ENCODE assay signal across 8 cellular contexts in genomic region chr1:154669464-154670282, GRCh38.
DNase-seq lines count a peak whose midpoint lies in the region; ATAC-seq and TF ChIP-seq lines count a peak whose summit lies in the region.

No MANE protein-coding gene starts in this region.

- ATAC-seq in PC-3 (peak; percentile 100), HG02870 (IDR thresholded peaks at IDR 0.05; ENCODE audit: unreplicated experiment) (no peak)
- peak; percentile 100 for ATAC-seq in activated T-cell treated with anti-CD3 and anti-CD28 coated beads, Interleukin-2, amount 50 U/mL, for 4 hours
- ATAC-seq in stimulated activated naive CD8-positive, alpha-beta T cell treated with anti-CD3 and anti-CD28 coated beads, Interleukin-15, Interleukin-2, amounts not matched to agents 100 U/mL and 50 U/mL, for 24 hours, result peak; percentile 99

- H3K9me2 ChIP-seq in Karpas-422 (replicated peaks; ENCODE audit: insufficient read depth, low read length), result no peaks in the 10 kb centered on the region
- no peaks in the 10 kb centered on the region for H3K9me2 ChIP-seq in PC-3 (replicated peaks; ENCODE audit: low read length)
- no peaks in the 10 kb centered on the region for H3K9me2 ChIP-seq in neural cell (ENCODE audit: insufficient read depth, low read length)

- H3F3A ChIP-seq in PC-3 (ENCODE audit: low read length, unreplicated experiment), result no peaks in the 10 kb centered on the region
- H3F3A ChIP-seq in neural cell (ENCODE audit: insufficient read depth, low read length, poor library complexity, severe bottlenecking), result no peaks in the 10 kb centered on the region

- H3K36me3 Mint-ChIP-seq in activated T-cell treated with anti-CD3 and anti-CD28 coated beads, Interleukin-2, amount 50 U/mL, for 4 hours (ENCODE audit: insufficient read depth), result no peaks in the 10 kb centered on the region

- peaks cover 3% of the 10 kb centered on the region for H3K4me1 Mint-ChIP-seq in activated T-cell treated with anti-CD3 and anti-CD28 coated beads, Interleukin-2, amount 50 U/mL, for 4 hours (ENCODE audit: low read depth)

- H3K4me3 ChIP-seq in GM12864 (ENCODE audit: low read depth, low read length), result no peak overlapping the region
- no peak overlapping the region for H3K4me3 ChIP-seq in Karpas-422 (ENCODE audit: low read length)
- no peak overlapping the region for H3K4me3 ChIP-seq in PC-3 (ENCODE audit: low read length)
- H3K4me3 ChIP-seq in fibroblast of mammary gland (ENCODE audit: control insufficient read depth, low read depth, low read length), result no peak overlapping the region
- H3K4me3 ChIP-seq in neural cell (ENCODE audit: low read length), result no peak overlapping the region

- POLR2A ChIA-PET in PC-3 (lab: Charles Lee; ENCODE audit: unreplicated experiment), result interaction anchor here (0.5 kb wide), 1 partner anchor 13 kb away, joined by 6 read pairs; no protein-coding TSS in a partner anchor

- CTCF ChIA-PET in PC-3 (lab: Charles Lee), result interaction anchor here (0.7 to 1.7 kb wide), 3 partner anchors 65 to 209 kb away, joined by 3 to 8 read pairs (median 5); no protein-coding TSS in a partner anchor

- no TSS peak for BruUV-seq in PC-3 (replicated peaks; lab: Mats Ljungman, UMichigan)

- no peaks in the 10 kb centered on the region for H3K27me3 ChIP-seq in Karpas-422 (ENCODE audit: low read length)
- peaks cover 6% of the 10 kb centered on the region; the same call in 1 of the 2 replicates for H3K27me3 ChIP-seq in PC-3 (ENCODE audit: low read length)
- no peaks in the 10 kb centered on the region for H3K27me3 ChIP-seq in neural cell (ENCODE audit: insufficient read depth, low read depth, low read length)

- no peak for TF ChIP-seq EP300 in neural cell (conservative IDR thresholded peaks at IDR 0.05; ENCODE audit: poor library complexity, severe bottlenecking)

- H3K4me3 Mint-ChIP-seq in activated T-cell treated with anti-CD3 and anti-CD28 coated beads, Interleukin-2, amount 50 U/mL, for 4 hours, result no peak overlapping the region

- intact Hi-C loops in PC-3 (cut with micrococcal nuclease), result loop anchor here (1.0 kb wide), 5 partner anchors 80 to 416 kb away; no protein-coding TSS in a partner anchor

- no peak overlapping the region for H3K4me2 ChIP-seq in Karpas-422 (ENCODE audit: low read depth, low read length, poor library complexity, severe bottlenecking)
- H3K4me2 ChIP-seq in PC-3 (ENCODE audit: low read length), result no peak overlapping the region
- no peak overlapping the region for H3K4me2 ChIP-seq in neural cell (ENCODE audit: low read length)

- TF ChIP-seq CTCF in GM12864 (IDR thresholded peaks at IDR 0.05; ENCODE audit: low read depth, low read length, missing control alignments), result peak; percentile 85
- peak; percentile 97 for TF ChIP-seq CTCF in PC-3 (conservative IDR thresholded peaks at IDR 0.05; ENCODE audit: low read depth, low read length)
- TF ChIP-seq CTCF in fibroblast of mammary gland (conservative IDR thresholded peaks at IDR 0.05; ENCODE audit: control insufficient read depth, insufficient read depth, low read depth, low read length), result peak; percentile 82
- TF ChIP-seq CTCF in neural cell (IDR thresholded peaks at IDR 0.05; ENCODE audit: poor library complexity, severe bottlenecking), result peak; percentile 98

- H3K9me3 ChIP-seq in Karpas-422 (ENCODE audit: low read length), result no peaks in the 10 kb centered on the region
- no peaks in the 10 kb centered on the region for H3K9me3 ChIP-seq in PC-3 (ENCODE audit: low read length)
- no peaks in the 10 kb centered on the region for H3K9me3 ChIP-seq in neural cell (ENCODE audit: low read length)

- peaks cover 3% of the 10 kb centered on the region; the same call in 1 of the 2 replicates for H3K4me1 ChIP-seq in Karpas-422 (ENCODE audit: low read length)
- no peaks in the 10 kb centered on the region for H3K4me1 ChIP-seq in PC-3 (ENCODE audit: insufficient read depth, low read length)

- H3K27ac ChIP-seq in Karpas-422 (ENCODE audit: low read length) (no peak overlapping the region), PC-3 (ENCODE audit: low read length) (no peak overlapping the region), neural cell (ENCODE audit: low read length) (no peak overlapping the region)

- no peaks in the 10 kb centered on the region for H3K27me3 Mint-ChIP-seq in activated T-cell treated with anti-CD3 and anti-CD28 coated beads, Interleukin-2, amount 50 U/mL, for 4 hours (ENCODE audit: low read depth)

- no peaks in the 10 kb centered on the region for H3K79me2 ChIP-seq in Karpas-422 (ENCODE audit: low read length)
- no peaks in the 10 kb centered on the region for H3K79me2 ChIP-seq in PC-3 (ENCODE audit: low read length)
- no peaks in the 10 kb centered on the region for H3K79me2 ChIP-seq in neural cell (replicated peaks; ENCODE audit: insufficient read depth, low read length)

- no peaks in the 10 kb centered on the region for H3K9me3 Mint-ChIP-seq in activated T-cell treated with anti-CD3 and anti-CD28 coated beads, Interleukin-2, amount 50 U/mL, for 4 hours

- TF ChIP-seq RAD21 in neural cell (conservative IDR thresholded peaks at IDR 0.05), result peak; percentile 99

- no peak overlapping the region for H3K9ac ChIP-seq in Karpas-422 (ENCODE audit: low read length)
- H3K9ac ChIP-seq in PC-3 (ENCODE audit: low read length), result no peak overlapping the region
- H3K9ac ChIP-seq in neural cell (ENCODE audit: low read length), result no peak overlapping the region

- DNase-seq in GM12864 (ENCODE audit: low read depth) (peak; percentile 66), Karpas-422 (peak; percentile 93), PC-3 (peak; percentile 91), fibroblast of mammary gland (ENCODE audit: low read depth) (peak; percentile 68)
- peak; percentile 70 for DNase-seq in activated T-cell treated with anti-CD3 and anti-CD28 coated beads, Interleukin-2, amount 50 U/mL, for 4 hours
- peak; percentile 76 for DNase-seq in stimulated activated naive CD8-positive, alpha-beta T cell treated with anti-CD3 and anti-CD28 coated beads, Interleukin-15, Interleukin-2, amounts not matched to agents 100 U/mL and 50 U/mL, for 24 hours

- H2AFZ ChIP-seq in Karpas-422 (ENCODE audit: low read length) (no peak overlapping the region), PC-3 (ENCODE audit: low read length) (no peak overlapping the region), neural cell (ENCODE audit: low read depth, low read length) (no peak overlapping the region)

- H4K20me1 ChIP-seq in Karpas-422 (ENCODE audit: insufficient read depth, low read depth, low read length) (no peaks in the 10 kb centered on the region), PC-3 (ENCODE audit: low read length) (no peaks in the 10 kb centered on the region), neural cell (ENCODE audit: insufficient read depth) (no peaks in the 10 kb centered on the region)

- H3K36me3 ChIP-seq in Karpas-422 (ENCODE audit: insufficient read depth, low read length) (no peaks in the 10 kb centered on the region), PC-3 (ENCODE audit: low read depth, low read length) (no peaks in the 10 kb centered on the region), neural cell (ENCODE audit: insufficient read depth, low read length) (no peaks in the 10 kb centered on the region)

TF ChIP-seq in neural cell, 6 proteins besides CTCF, POLR2A, EP300 and RAD21:
- TF ChIP-seq POLR2AphosphoS5 (IDR thresholded peaks at IDR 0.05) (no peak), REST (IDR thresholded peaks at IDR 0.05; ENCODE audit: borderline replicate concordance) (no peak), EZH2 (IDR thresholded peaks at IDR 0.05; ENCODE audit: borderline replicate concordance, insufficient read depth, low read length, poor library complexity, severe bottlenecking) (no peak), SMC3 (conservative IDR thresholded peaks at IDR 0.05; ENCODE audit: poor library complexity) (peak; percentile 100), TAF1 (IDR thresholded peaks at IDR 0.05; ENCODE audit: low read depth) (no peak), MXI1 (conservative IDR thresholded peaks at IDR 0.05; ENCODE audit: poor library complexity, severe bottlenecking) (no peak)
